ENCODE assay signal across 8 cellular contexts in genomic region chr1:36034692-36035091, GRCh38. TPM values are rescaled to one million over a fixed set of nuclear protein-coding genes. Genes with fewer than 3 reads are reported as not detected.
DNase-seq lines count a peak whose midpoint lies in the region; ATAC-seq and TF ChIP-seq lines count a peak whose summit lies in the region.
"Had no signal": no experiment of that assay in that cellular context is flagged by ENCODE, and none has a peak within 500 bp of the region (broad histone marks: within the 10 kb centered on the region; RNA-seq: fewer than 3 reads in every experiment).

No MANE protein-coding gene starts in this region.

- DNase-seq in HCT116 (ENCODE audit: low read depth, low spot score) (no peak), PC-3 (peak; percentile 88), fibroblast of gingiva (ENCODE audit: low read depth) (peak; percentile 9), smooth muscle cell (lab: John Stamatoyannopoulos, UW; ENCODE audit: unreplicated experiment) (no peak), NCI-H128 (lab: John Stamatoyannopoulos, UW; ENCODE audit: unreplicated experiment) (no peak), WTC11 (ENCODE audit: low spot score) (no peak)
- no peak for DNase-seq in activated T-helper 1 cell treated with anti-CD3 and anti-CD28 coated beads, Interleukin-12 subunit alpha, Interleukin-12 subunit beta, Interleukin-2, Interleukin-4 antibody, amounts not matched to agents 30 ng/mL and 10 ng/mL and 1 ng/mL, durations not matched to agents 14 hours and 24 hours and 36 hours (ENCODE audit: low spot score)
- DNase-seq: naive B cell had no signal

- H3K36me3 Mint-ChIP-seq in WTC11 = peaks cover 26% of the 10 kb centered on the region
- peaks cover 23% of the 10 kb centered on the region for H3K36me3 Mint-ChIP-seq in activated T-helper 1 cell treated with anti-CD3 and anti-CD28 coated beads, Interleukin-12 subunit alpha, Interleukin-12 subunit beta, Interleukin-2, Interleukin-4 antibody, amounts not matched to agents 30 ng/mL and 10 ng/mL and 1 ng/mL, durations not matched to agents 14 hours and 24 hours and 36 hours (ENCODE audit: low read depth)

- no TSS peak for BruUV-seq in HCT116 (replicated peaks; lab: Mats Ljungman, UMichigan)
- BruUV-seq in PC-3 (replicated peaks; lab: Mats Ljungman, UMichigan) = no TSS peak

- no peaks in the 10 kb centered on the region for H3F3A ChIP-seq in PC-3 (ENCODE audit: low read length, unreplicated experiment)
- no peaks in the 10 kb centered on the region for H3F3A ChIP-seq in smooth muscle cell (ENCODE audit: low read depth)

- peaks cover 7% of the 10 kb centered on the region; the same call in 1 of the 2 replicates for H3K9me3 Mint-ChIP-seq in WTC11
- H3K9me3 Mint-ChIP-seq in activated T-helper 1 cell treated with anti-CD3 and anti-CD28 coated beads, Interleukin-12 subunit alpha, Interleukin-12 subunit beta, Interleukin-2, Interleukin-4 antibody, amounts not matched to agents 30 ng/mL and 10 ng/mL and 1 ng/mL, durations not matched to agents 14 hours and 24 hours and 36 hours = no peaks in the 10 kb centered on the region
- H3K9me3 Mint-ChIP-seq: naive B cell had no signal

- CTCF ChIA-PET in HCT116 (lab: Charles Lee) = no interaction called here
- CTCF ChIA-PET in PC-3 (lab: Charles Lee) = interaction anchor here (0.6 kb wide), 2 partner anchors 39 to 60 kb away, joined by 3 to 5 read pairs; no protein-coding TSS in a partner anchor
- CTCF ChIA-PET in WTC11 (lab: Charles Lee) = no interaction called here

- POLR2A ChIA-PET in HCT116 (lab: Charles Lee) (no interaction called here), PC-3 (lab: Charles Lee; ENCODE audit: unreplicated experiment) (no interaction called here), WTC11 (lab: Charles Lee) (no interaction called here)

- no peak overlapping the region for H2AFZ ChIP-seq in HCT116 (ENCODE audit: low read depth, low read length, poor library complexity, severe bottlenecking)
- H2AFZ ChIP-seq in PC-3 (ENCODE audit: low read length) = no peak overlapping the region
- H2AFZ ChIP-seq in smooth muscle cell (ENCODE audit: low read depth) = no peak overlapping the region

- H3K9me2 ChIP-seq in HCT116 (ENCODE audit: insufficient read depth) = no peaks in the 10 kb centered on the region
- H3K9me2 ChIP-seq in PC-3 (replicated peaks; ENCODE audit: low read length) = no peaks in the 10 kb centered on the region

- H3K9me3 ChIP-seq in HCT116 (ENCODE audit: control insufficient read depth in 1 of 2, insufficient read depth in 1 of 2, low read depth in 1 of 2, low read length in 2 of 2) (no peaks in the 10 kb centered on the region), PC-3 (ENCODE audit: low read length) (no peaks in the 10 kb centered on the region), smooth muscle cell (replicated peaks; ENCODE audit: low read depth) (no peaks in the 10 kb centered on the region)

- H3K4me1 Mint-ChIP-seq in WTC11 = no peaks in the 10 kb centered on the region
- no peaks in the 10 kb centered on the region for H3K4me1 Mint-ChIP-seq in activated T-helper 1 cell treated with anti-CD3 and anti-CD28 coated beads, Interleukin-12 subunit alpha, Interleukin-12 subunit beta, Interleukin-2, Interleukin-4 antibody, amounts not matched to agents 30 ng/mL and 10 ng/mL and 1 ng/mL, durations not matched to agents 14 hours and 24 hours and 36 hours (ENCODE audit: low read depth)
- H3K4me1 Mint-ChIP-seq: naive B cell had no signal

- H3K4me2 ChIP-seq in HCT116 (ENCODE audit: low read length) (peak overlapping the region; percentile 1; the same call in 1 of the 2 replicates), PC-3 (ENCODE audit: low read length) (peak overlapping the region; percentile 8), smooth muscle cell (no peak overlapping the region)

- no peak for TF ChIP-seq POLR2A in HCT116 (IDR thresholded peaks at IDR 0.05; ENCODE audit: borderline replicate concordance, extremely low read depth, insufficient read depth, insufficient read length)

- H3K79me2 ChIP-seq in HCT116 (ENCODE audit: insufficient read depth, low read length) (no peaks in the 10 kb centered on the region), PC-3 (ENCODE audit: low read length) (no peaks in the 10 kb centered on the region), smooth muscle cell (ENCODE audit: low read depth) (peaks cover 5% of the 10 kb centered on the region)

- H3K27me3 Mint-ChIP-seq in WTC11 (ENCODE audit: low read depth) = no peaks in the 10 kb centered on the region
- H3K27me3 Mint-ChIP-seq in activated T-helper 1 cell treated with anti-CD3 and anti-CD28 coated beads, Interleukin-12 subunit alpha, Interleukin-12 subunit beta, Interleukin-2, Interleukin-4 antibody, amounts not matched to agents 30 ng/mL and 10 ng/mL and 1 ng/mL, durations not matched to agents 14 hours and 24 hours and 36 hours (ENCODE audit: insufficient read depth) = no peaks in the 10 kb centered on the region
- H3K27me3 Mint-ChIP-seq: naive B cell had no signal

- no peak overlapping the region for H3K4me3 Mint-ChIP-seq in WTC11
- H3K4me3 Mint-ChIP-seq in activated T-helper 1 cell treated with anti-CD3 and anti-CD28 coated beads, Interleukin-12 subunit alpha, Interleukin-12 subunit beta, Interleukin-2, Interleukin-4 antibody, amounts not matched to agents 30 ng/mL and 10 ng/mL and 1 ng/mL, durations not matched to agents 14 hours and 24 hours and 36 hours = no peak overlapping the region
- H3K4me3 Mint-ChIP-seq: naive B cell had no signal

- H3K9ac ChIP-seq in HCT116 (ENCODE audit: low read length) (no peak overlapping the region), PC-3 (ENCODE audit: low read length) (no peak overlapping the region), smooth muscle cell (ENCODE audit: low read depth) (no peak overlapping the region)

- RAD21 ChIA-PET in HCT116 (lab: Charles Lee; ENCODE audit: low non-redundant PET in 1 of 2, low total read pairs in 2 of 2, uncharacterized antibody in 2 of 2, unreplicated experiment in 2 of 2) = no interaction called here

- no peak for TF ChIP-seq RAD21 in HCT116 (IDR thresholded peaks at IDR 0.05; ENCODE audit: low read depth)

- H3K27ac Mint-ChIP-seq in WTC11 = no peak overlapping the region
- H3K27ac Mint-ChIP-seq in activated T-helper 1 cell treated with anti-CD3 and anti-CD28 coated beads, Interleukin-12 subunit alpha, Interleukin-12 subunit beta, Interleukin-2, Interleukin-4 antibody, amounts not matched to agents 30 ng/mL and 10 ng/mL and 1 ng/mL, durations not matched to agents 14 hours and 24 hours and 36 hours = no peak overlapping the region

- H4K20me1 ChIP-seq in HCT116 (ENCODE audit: insufficient read depth) (no peaks in the 10 kb centered on the region; the same call in 1 of the 2 replicates), PC-3 (ENCODE audit: low read length) (no peaks in the 10 kb centered on the region), smooth muscle cell (ENCODE audit: low read depth) (no peaks in the 10 kb centered on the region)

- H3K36me3 ChIP-seq in HCT116 (ENCODE audit: control insufficient read depth in 1 of 2, insufficient read depth in 2 of 2, low read length in 2 of 2) (peaks cover under 1 to 3% of the 10 kb centered on the region in 2 experiments; a peak in 1 of 4 replicates), PC-3 (ENCODE audit: low read depth, low read length) (peaks cover 11% of the 10 kb centered on the region; the same call in 1 of the 2 replicates), smooth muscle cell (ENCODE audit: low read depth) (peaks cover 9% of the 10 kb centered on the region)

- H3K4me1 ChIP-seq in HCT116 (ENCODE audit: control insufficient read depth in 1 of 2, insufficient read depth in 2 of 2, low read length in 2 of 2) = peaks cover 0 to 11% of the 10 kb centered on the region in 2 experiments; a peak in 2 of 4 replicates
- H3K4me1 ChIP-seq in PC-3 (ENCODE audit: insufficient read depth, low read length) = peaks cover 16% of the 10 kb centered on the region
- H3K4me1 ChIP-seq in smooth muscle cell (ENCODE audit: low read depth) = no peaks in the 10 kb centered on the region

- H3K27ac ChIP-seq in HCT116 (ENCODE audit: low read depth, low read length) (no peak overlapping the region; the same call in 1 of the 2 replicates), PC-3 (ENCODE audit: low read length) (peak overlapping the region; percentile 36; the same call in 1 of the 2 replicates), smooth muscle cell (ENCODE audit: low read depth) (peak overlapping the region; percentile 5)

- H3K4me3 ChIP-seq in HCT116 (replicated peaks in 1 of 2; ENCODE audit: low read depth in 1 of 2, low read length in 2 of 2) (no peak overlapping the region), PC-3 (ENCODE audit: low read length) (no peak overlapping the region), smooth muscle cell (no peak overlapping the region)

- TF ChIP-seq CTCF in HCT116 (IDR thresholded peaks at IDR 0.05 in 2 of 3, conservative IDR thresholded peaks at IDR 0.05 in 1 of 3; ENCODE audit: borderline replicate concordance in 1 of 3, insufficient read depth in 1 of 3, low read depth in 2 of 3, low read length in 2 of 3) (no peak), PC-3 (conservative IDR thresholded peaks at IDR 0.05; ENCODE audit: low read depth, low read length) (no peak), smooth muscle cell (IDR thresholded peaks at IDR 0.05; ENCODE audit: borderline replicate concordance, insufficient read depth, poor library complexity, severe bottlenecking) (no peak), WTC11 (IDR thresholded peaks at IDR 0.05) (no peak)

- H3K27me3 ChIP-seq in HCT116 (ENCODE audit: insufficient read depth, low read length) (no peaks in the 10 kb centered on the region), PC-3 (ENCODE audit: low read length) (no peaks in the 10 kb centered on the region), smooth muscle cell (ENCODE audit: low read depth) (no peaks in the 10 kb centered on the region)

- ATAC-seq in HCT116 (no peak; the same call in 1 of the 2 replicates), PC-3 (peak; percentile 99), WTC11 (no peak)

- intact Hi-C loops in HCT116 (cut with micrococcal nuclease) = no loop called here
- intact Hi-C loops in PC-3 (cut with micrococcal nuclease) = no loop called here
- intact Hi-C loops in activated T-helper 1 cell treated with anti-CD3 and anti-CD28 coated beads, Interleukin-12 subunit alpha, Interleukin-12 subunit beta, Interleukin-2, Interleukin-4 antibody, amounts not matched to agents 30 ng/mL and 10 ng/mL and 1 ng/mL, durations not matched to agents 14 hours and 24 hours and 36 hours (cut with micrococcal nuclease) = no loop called here

RNA-seq across cellular contexts. Expression of gene TEKT2, which starts 49.2 kb away (rescaled TPM):
- total RNA-seq in HCT116 (2021; ENCODE audit: unreplicated experiment) (not detected), PC-3 (2014; rRNA removed) (not detected in 2 replicates), smooth muscle cell (0.27 TPM in 1 of 2 replicates, not detected in the other), WTC11 (2021) (1.9 to 2.5 TPM (median 2.0 TPM) in 3 replicates)
- 0.04 and 0.24 TPM in 2 replicates for polyA plus RNA-seq in HCT116 (2012)
- 0.66 and 0.85 TPM in 2 replicates for polyA plus RNA-seq in smooth muscle cell
- 0.16 and 0.27 TPM in 2 replicates for total RNA-seq in activated T-helper 1 cell treated with anti-CD3 and anti-CD28 coated beads, Interleukin-12 subunit alpha, Interleukin-12 subunit beta, Interleukin-2, Interleukin-4 antibody, amounts not matched to agents 30 ng/mL and 10 ng/mL and 1 ng/mL, durations not matched to agents 14 hours and 24 hours and 36 hours

RNA-seq across cellular contexts. Expression of gene ADPRS, which starts 54.0 kb away (rescaled TPM):
- total RNA-seq in HCT116 (2021; ENCODE audit: unreplicated experiment) (28.2 TPM), PC-3 (2014; rRNA removed) (75.9 and 83.0 TPM in 2 replicates), smooth muscle cell (26.7 and 31.0 TPM in 2 replicates), WTC11 (2021) (30.0 to 32.7 TPM (median 31.2 TPM) in 3 replicates)
- 25.4 and 28.9 TPM in 2 replicates for polyA plus RNA-seq in HCT116 (2012)
- 38.8 and 44.1 TPM in 2 replicates for polyA plus RNA-seq in smooth muscle cell
- total RNA-seq in activated T-helper 1 cell treated with anti-CD3 and anti-CD28 coated beads, Interleukin-12 subunit alpha, Interleukin-12 subunit beta, Interleukin-2, Interleukin-4 antibody, amounts not matched to agents 30 ng/mL and 10 ng/mL and 1 ng/mL, durations not matched to agents 14 hours and 24 hours and 36 hours = 32.6 and 33.6 TPM in 2 replicates

Comparison
In these comparisons a context has a peak if more than half of its experiments do, and no peak if none do; other contexts are left out.
1. DNase-seq: peak in PC-3 (single experiment) and fibroblast of gingiva (single experiment); none in HCT116 (single experiment), smooth muscle cell (single experiment), NCI-H128 (single experiment), WTC11 (single experiment) and activated T-helper 1 cell treated with anti-CD3 and anti-CD28 coated beads, Interleukin-12 subunit alpha, Interleukin-12 subunit beta, Interleukin-2, Interleukin-4 antibody, amounts not matched to agents 30 ng/mL and 10 ng/mL and 1 ng/mL, durations not matched to agents 14 hours and 24 hours and 36 hours (single experiment).